Comparison of ENCODE assay signal across 2 cellular contexts in genomic region chr11:66465371-66466224, GRCh38.
TF ChIP-seq lines count a peak whose summit lies in the region.

No MANE protein-coding gene starts in this region.

TF ChIP-seq in SK-N-SH, 30 proteins besides CTCF, POLR2A, EP300 and RAD21:
- TF ChIP-seq USF2 (IDR thresholded peaks at IDR 0.05; ENCODE audit: borderline replicate concordance, low read depth, low read length) (no peak), EZH2phosphoT487 (IDR thresholded peaks at IDR 0.05; ENCODE audit: borderline replicate concordance, low read depth) (no peak), RXRA (IDR thresholded peaks at IDR 0.05; ENCODE audit: borderline replicate concordance, low read depth) (no peak), RCOR1 (IDR thresholded peaks at IDR 0.05; ENCODE audit: low read length) (no peak)
TF ChIP-seq in SK-N-SH: peak in this region for 0.

TF ChIP-seq in SK-N-SH treated with all-trans-retinoic acid at 6 μM for 48 hours, 23 proteins besides CTCF, POLR2A, EP300 and RAD21 (continued from another document):
- TF ChIP-seq POU6F1 (CRISPR knock-in tag; IDR thresholded peaks at IDR 0.05; ENCODE audit: borderline replicate concordance, low read depth) (no peak), CSRNP3 (CRISPR knock-in tag; IDR thresholded peaks at IDR 0.05) (no peak), ZNF8 (CRISPR knock-in tag; IDR thresholded peaks at IDR 0.05) (no peak), ZFP3 (CRISPR knock-in tag; IDR thresholded peaks at IDR 0.05) (no peak), PPARA (CRISPR knock-in tag; IDR thresholded peaks at IDR 0.05; ENCODE audit: borderline replicate concordance) (no peak), TCF4 (CRISPR knock-in tag; IDR thresholded peaks at IDR 0.05; ENCODE audit: borderline replicate concordance) (no peak), OSR1 (CRISPR knock-in tag; IDR thresholded peaks at IDR 0.05) (no peak), ARNTL (CRISPR knock-in tag; IDR thresholded peaks at IDR 0.05; ENCODE audit: borderline replicate concordance, low read depth) (no peak), BACH2 (CRISPR knock-in tag; IDR thresholded peaks at IDR 0.05; ENCODE audit: borderline replicate concordance) (no peak), CSDC2 (CRISPR knock-in tag; IDR thresholded peaks at IDR 0.05) (no peak)
